Comparison of ENCODE assay signal across 10 cellular contexts in the genomic region with DNA sequence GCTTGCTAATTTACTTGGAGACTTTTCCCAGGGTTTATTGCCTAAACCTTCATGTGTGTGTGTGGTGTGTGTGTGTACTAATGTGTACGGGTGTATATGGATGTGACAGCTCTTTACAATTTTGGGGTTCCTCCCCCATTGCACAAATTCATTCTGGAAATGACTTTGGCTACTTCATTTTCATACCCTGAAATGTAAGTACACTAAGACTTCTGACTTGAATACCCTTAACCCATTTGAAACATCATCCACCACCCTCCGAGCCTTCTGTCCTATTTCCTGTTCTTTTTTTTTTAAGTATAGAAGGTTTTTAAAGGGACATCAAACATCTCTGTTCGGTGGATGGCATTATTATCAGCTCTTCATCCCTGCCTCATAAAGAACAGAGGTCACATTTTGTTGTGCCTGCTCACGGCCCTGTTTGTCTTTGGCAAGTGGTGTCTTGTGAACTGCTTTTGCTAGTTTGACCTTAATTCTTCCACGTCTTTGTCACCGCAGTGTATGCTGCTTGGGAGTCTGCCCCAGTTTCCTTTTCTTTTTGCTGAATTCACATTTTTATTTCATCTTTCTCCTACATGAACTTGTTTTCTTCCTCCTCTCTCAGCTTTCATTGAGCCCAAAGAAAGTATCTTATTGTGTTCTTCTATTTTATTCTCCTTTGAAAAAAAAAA.
DNase-seq lines count a peak whose midpoint lies in the region; ATAC-seq, FAIRE-seq and TF ChIP-seq lines count a peak whose summit lies in the region.
"Had no signal": no experiment of that assay in that cellular context is flagged by ENCODE, and none has a peak within 500 bp of the region (broad histone marks: within the 10 kb centered on the region; RNA-seq: fewer than 3 reads in every experiment).

No MANE protein-coding gene starts in this region.

- H3K27me3 ChIP-seq in CD4-positive, alpha-beta memory T cell (ENCODE audit: insufficient read depth, low read length): no peaks in the 10 kb centered on the region
- H3K27me3 ChIP-seq in small intestine (ENCODE audit: control insufficient read depth in 2 of 2, insufficient read depth in 2 of 2, low read length in 2 of 2): no peaks in the 10 kb centered on the region
- no peaks in the 10 kb centered on the region for H3K27me3 ChIP-seq in Peyer's patch

- peaks cover 34 to 58% (median 42%) of the 10 kb centered on the region in 4 donors for H3K4me1 Mint-ChIP-seq in CD4-positive, alpha-beta memory T cell
- H3K4me1 Mint-ChIP-seq in activated B cell treated with CpG ODN at 0.5 μM for 24 hours: peaks cover 83% of the 10 kb centered on the region

- intact Hi-C loops in CD4-positive, alpha-beta memory T cell (cut with micrococcal nuclease): loop anchor here (2.0 to 5.0 kb wide), 2 partner anchors 47 to 229 kb away; partner anchors contain the start of gene FOXO1
- intact Hi-C loops in activated B cell treated with CpG ODN at 0.5 μM for 24 hours (cut with micrococcal nuclease): loop anchor here (10.0 kb wide), 1 partner anchor 337 kb away; the partner anchor contains the start of gene MRPS31

- peak overlapping the region; percentile 8 to 90 (median 89) for H3K27ac Mint-ChIP-seq in CD4-positive, alpha-beta memory T cell
- H3K27ac Mint-ChIP-seq in activated B cell treated with CpG ODN at 0.5 μM for 24 hours: peak overlapping the region; percentile 81

- no peaks in the 10 kb centered on the region for H3K9me3 ChIP-seq in CD4-positive, alpha-beta memory T cell (ENCODE audit: control insufficient read depth in 1 of 2, low read length in 2 of 2)
- H3K9me3 ChIP-seq in small intestine (ENCODE audit: control insufficient read depth, low read depth) (no peaks in the 10 kb centered on the region), Peyer's patch (no peaks in the 10 kb centered on the region)

- CTCF ChIA-PET in CD4-positive, alpha-beta memory T cell (lab: Charles Lee; ENCODE audit: partially characterized antibody): interaction anchor here (1.8 kb wide), 1 partner anchor 369 kb away, joined by 6 read pairs; no protein-coding TSS in a partner anchor
- CTCF ChIA-PET in activated B cell treated with CpG ODN at 0.5 μM for 24 hours (lab: Charles Lee): interaction anchor here (1.5 kb wide), 1 partner anchor 230 kb away, joined by 6 read pairs; no protein-coding TSS in a partner anchor

- no peaks in the 10 kb centered on the region for H3K36me3 ChIP-seq in CD4-positive, alpha-beta memory T cell (ENCODE audit: insufficient read depth, low read length)
- H3K36me3 ChIP-seq in small intestine (ENCODE audit: control insufficient read depth in 2 of 2, insufficient read depth in 2 of 2, low read length in 2 of 2) (no peaks in the 10 kb centered on the region), Peyer's patch (no peaks in the 10 kb centered on the region)

- peak overlapping the region; percentile 48 to 87 (median 76) for H3K4me3 Mint-ChIP-seq in CD4-positive, alpha-beta memory T cell
- peak overlapping the region; percentile 39 for H3K4me3 Mint-ChIP-seq in activated B cell treated with CpG ODN at 0.5 μM for 24 hours

- H3K9me3 Mint-ChIP-seq in CD4-positive, alpha-beta memory T cell: no peaks in the 10 kb centered on the region
- H3K9me3 Mint-ChIP-seq in activated B cell treated with CpG ODN at 0.5 μM for 24 hours: no peaks in the 10 kb centered on the region

- WGBS in small intestine, 3 donors: 47 to 66% (median 56%) methylated on average over 6 of the region's 6 CpGs

- peak overlapping the region in 1 of 2 donors; percentile 8 for H3K4me3 ChIP-seq in CD4-positive, alpha-beta memory T cell (ENCODE audit: low read length in 2 of 2)
- H3K4me3 ChIP-seq in fibroblast of the aortic adventitia (ENCODE audit: low read depth, low read length): no peak overlapping the region
- no peak overlapping the region for H3K4me3 ChIP-seq in small intestine (ENCODE audit: low read depth in 1 of 2, low read length in 2 of 2)
- H3K4me3 ChIP-seq in Peyer's patch: no peak overlapping the region

- no peak for FAIRE-seq in small intestine (lab: Jason Lieb, UNC)

- H3K36me3 Mint-ChIP-seq in CD4-positive, alpha-beta memory T cell: no peaks in the 10 kb centered on the region
- H3K36me3 Mint-ChIP-seq in activated B cell treated with CpG ODN at 0.5 μM for 24 hours (ENCODE audit: low read depth): no peaks in the 10 kb centered on the region

- ATAC-seq in activated B cell treated with CpG ODN at 0.5 μM for 24 hours (ENCODE audit: low read depth) (no peak), HG03135 (IDR thresholded peaks at IDR 0.05; ENCODE audit: unreplicated experiment) (no peak), GM21717 (IDR thresholded peaks at IDR 0.05; ENCODE audit: unreplicated experiment) (no peak)

- no peak for TF ChIP-seq POLR2A in Peyer's patch (IDR thresholded peaks at IDR 0.05)

- H3K27me3 Mint-ChIP-seq in CD4-positive, alpha-beta memory T cell: no peaks in the 10 kb centered on the region
- H3K27me3 Mint-ChIP-seq in activated B cell treated with CpG ODN at 0.5 μM for 24 hours: no peaks in the 10 kb centered on the region

- H3K27ac ChIP-seq in CD4-positive, alpha-beta memory T cell (ENCODE audit: low read depth, low read length): no peak overlapping the region
- H3K27ac ChIP-seq in small intestine (ENCODE audit: low read depth in 1 of 2, low read length in 1 of 2) (peak overlapping the region in 1 of 2 donors; percentile 42), Peyer's patch (peak overlapping the region in 1 of 4 donors; percentile 47)

- H3K4me1 ChIP-seq in CD4-positive, alpha-beta memory T cell (ENCODE audit: insufficient read depth, low read length): peaks cover 55% of the 10 kb centered on the region
- H3K4me1 ChIP-seq in small intestine (ENCODE audit: control insufficient read depth in 2 of 2, insufficient read depth in 1 of 2, low read depth in 1 of 2, low read length in 1 of 2) (peaks cover 2 to 7% of the 10 kb centered on the region in 2 donors), Peyer's patch (peaks cover 0 to 36% (median 20%) of the 10 kb centered on the region in 4 donors)

- DNase-seq in CD4-positive, alpha-beta memory T cell: peak in 2 of 5 donors; percentile 32 to 35
- DNase-seq in activated B cell treated with CpG ODN at 0.5 μM for 24 hours (no peak), fibroblast of the aortic adventitia (ENCODE audit: low read depth) (peak; percentile 16), small intestine (peak; percentile 18), Peyer's patch (no peak)
- DNase-seq: Calu3, NCI-H1417, NCI-H526 had no signal

- TF ChIP-seq CTCF in activated B cell treated with CpG ODN at 0.5 μM for 24 hours (IDR thresholded peaks at IDR 0.05) (no peak), fibroblast of the aortic adventitia (IDR thresholded peaks at IDR 0.05; ENCODE audit: insufficient read depth, low read length) (no peak), Peyer's patch (IDR thresholded peaks at IDR 0.05) (no peak)

- POLR2A ChIA-PET in CD4-positive, alpha-beta memory T cell (lab: Charles Lee; ENCODE audit: partially characterized antibody): interaction anchor here (0.7 to 3.4 kb wide), 3 partner anchors 20 to 228 kb away, joined by 3 to 10 read pairs (median 3); partner anchors contain the start of gene FOXO1
- POLR2A ChIA-PET in activated B cell treated with CpG ODN at 0.5 μM for 24 hours (lab: Charles Lee): interaction anchor here (1.4 kb wide), 1 partner anchor 227 kb away, joined by 8 read pairs; no protein-coding TSS in a partner anchor

Comparison
In these comparisons a context has a peak if more than half of its experiments do, and no peak if none do; other contexts are left out.
1. DNase-seq: peak in fibroblast of the aortic adventitia (single experiment) and small intestine (single experiment); none in activated B cell treated with CpG ODN at 0.5 μM for 24 hours (single experiment) and Peyer's patch (0 of 3).